ENCODE assay signal across 20 cellular contexts in genomic region chr21:42417533-42417932, GRCh38. TPM values are rescaled to one million over a fixed set of nuclear protein-coding genes. Genes with fewer than 3 reads are reported as not detected.
DNase-seq lines count a peak whose midpoint lies in the region; ATAC-seq and TF ChIP-seq lines count a peak whose summit lies in the region.
"Had no signal": no experiment of that assay in that cellular context is flagged by ENCODE, and none has a peak within 500 bp of the region (broad histone marks: within the 10 kb centered on the region; RNA-seq: fewer than 3 reads in every experiment).

No MANE protein-coding gene starts in this region.

- no peak for TF ChIP-seq CTCF in coronary artery (IDR thresholded peaks at IDR 0.05)

- no peak for ATAC-seq in HG03135 (IDR thresholded peaks at IDR 0.05; ENCODE audit: unreplicated experiment)
- ATAC-seq: psoas muscle; SK-N-SH treated with all-trans-retinoic acid at 6 μM for 48 hours; stimulated activated naive B cell treated with anti-CD40 and anti-IgM and Interleukin-4, amounts not matched to agents 10 μg/mL and 1 μg/mL and 100 μg/mL, for 72 hours had no signal

- H3K27ac Mint-ChIP-seq in CD8-positive, alpha-beta memory T cell = peak overlapping the region in 7 of 8 donors; percentile 14 to 99 (median 90)
- peak overlapping the region; percentile 72 for H3K27ac Mint-ChIP-seq in activated CD4-positive, alpha-beta memory T cell treated with anti-CD3 and anti-CD28 coated beads, Interleukin-2, amount 10 ng/mL, durations not matched to agents 7 days and 5 days

- no peaks in the 10 kb centered on the region for H3K27me3 Mint-ChIP-seq in CD8-positive, alpha-beta memory T cell
- H3K27me3 Mint-ChIP-seq in activated CD4-positive, alpha-beta memory T cell treated with anti-CD3 and anti-CD28 coated beads, Interleukin-2, amount 10 ng/mL, durations not matched to agents 7 days and 5 days = no peaks in the 10 kb centered on the region

- peaks cover 74% of the 10 kb centered on the region for H3K36me3 ChIP-seq in CD8-positive, alpha-beta memory T cell (ENCODE audit: insufficient read depth, low read length)
- H3K36me3 ChIP-seq: BLaER1 treated with 17β-estradiol and CSF1 and Interleukin-3, amounts not matched to agents 10 nM and 100 nM; breast epithelium; transverse colon had no signal

- H3K36me3 Mint-ChIP-seq in CD8-positive, alpha-beta memory T cell = peaks cover 37 to 63% (median 51%) of the 10 kb centered on the region in 3 donors
- peaks cover 93% of the 10 kb centered on the region for H3K36me3 Mint-ChIP-seq in activated CD4-positive, alpha-beta memory T cell treated with anti-CD3 and anti-CD28 coated beads, Interleukin-2, amount 10 ng/mL, durations not matched to agents 7 days and 5 days (ENCODE audit: low read depth)

- POLR2A ChIA-PET in CD8-positive, alpha-beta memory T cell (lab: Charles Lee) = interaction anchor here (2.7 kb wide), 1 partner anchor 14 kb away, joined by 15 read pairs; the partner anchor contains the start of gene UBASH3A
- POLR2A ChIA-PET in activated CD4-positive, alpha-beta memory T cell treated with anti-CD3 and anti-CD28 coated beads, Interleukin-2, amount 10 ng/mL, durations not matched to agents 7 days and 5 days (lab: Charles Lee) = interaction anchor here (2.7 to 19.4 kb wide), 2 partner anchors 7 to 10 kb away, joined by 16 to 431 read pairs; partner anchors contain the start of gene UBASH3A

- no peaks in the 10 kb centered on the region for H3K27me3 ChIP-seq in CD8-positive, alpha-beta memory T cell (ENCODE audit: insufficient read depth, low read length, poor library complexity, severe bottlenecking)

- peak; percentile 60 for DNase-seq in activated CD4-positive, alpha-beta T cell treated with anti-CD3 and anti-CD28 coated beads for 48 hours
- DNase-seq in activated CD4-positive, alpha-beta T cell treated with anti-CD3 and anti-CD28 coated beads, Interleukin-2, amount 50 U/mL, for 1 hour = no peak
- DNase-seq in CD8-positive, alpha-beta memory T cell = peak in 2 of 5 donors; percentile 65 to 66
- DNase-seq in activated CD4-positive, alpha-beta memory T cell treated with anti-CD3 and anti-CD28 coated beads, Interleukin-2, amount 10 ng/mL, durations not matched to agents 7 days and 5 days = peak; percentile 48
- DNase-seq in coronary artery (ENCODE audit: low spot score) (peak; percentile 2), AG08395 (ENCODE audit: low spot score) (no peak), NAMALWA (ENCODE audit: low spot score) (no peak)
- DNase-seq: dorsolateral prefrontal cortex; GOT3; NCI-H187 treated with DMSO at 0.1 percent for 48 hours; NCI-H446; psoas muscle; stimulated activated naive B cell treated with anti-CD40 and anti-IgM and Interleukin-4, amounts not matched to agents 10 μg/mL and 1 μg/mL and 100 μg/mL, for 72 hours; transverse colon had no signal

- H3K27ac ChIP-seq in CD8-positive, alpha-beta memory T cell (ENCODE audit: low read depth, low read length) = no peak overlapping the region
- no peak overlapping the region for H3K27ac ChIP-seq in coronary artery
- H3K27ac ChIP-seq: BLaER1 treated with 17β-estradiol and CSF1 and Interleukin-3, amounts not matched to agents 10 nM and 100 nM; breast epithelium; dorsolateral prefrontal cortex; psoas muscle; transverse colon had no signal

- H3K4me3 Mint-ChIP-seq in CD8-positive, alpha-beta memory T cell = peak overlapping the region in 4 of 7 donors; percentile 36 to 61 (median 56)
- H3K4me3 Mint-ChIP-seq in activated CD4-positive, alpha-beta memory T cell treated with anti-CD3 and anti-CD28 coated beads, Interleukin-2, amount 10 ng/mL, durations not matched to agents 7 days and 5 days = no peak overlapping the region
- H3K4me3 Mint-ChIP-seq: stimulated activated naive B cell treated with anti-CD40 and anti-IgM and Interleukin-4, amounts not matched to agents 10 μg/mL and 1 μg/mL and 100 μg/mL, for 72 hours had no signal

- peaks cover 57 to 88% (median 74%) of the 10 kb centered on the region in 3 donors for H3K4me1 Mint-ChIP-seq in CD8-positive, alpha-beta memory T cell
- peaks cover 88% of the 10 kb centered on the region for H3K4me1 Mint-ChIP-seq in activated CD4-positive, alpha-beta memory T cell treated with anti-CD3 and anti-CD28 coated beads, Interleukin-2, amount 10 ng/mL, durations not matched to agents 7 days and 5 days

- H3K9me3 ChIP-seq in CD8-positive, alpha-beta memory T cell (ENCODE audit: low read length) = no peaks in the 10 kb centered on the region
- H3K9me3 ChIP-seq: breast epithelium, psoas muscle, transverse colon had no signal

- CTCF ChIA-PET in CD8-positive, alpha-beta memory T cell (lab: Charles Lee) = interaction anchor here (1.8 kb wide), 1 partner anchor 13 kb away, joined by 13 read pairs; the partner anchor contains the start of gene UBASH3A
- CTCF ChIA-PET in activated CD4-positive, alpha-beta memory T cell treated with anti-CD3 and anti-CD28 coated beads, Interleukin-2, amount 10 ng/mL, durations not matched to agents 7 days and 5 days (lab: Charles Lee) = interaction anchor here (0.7 to 1.7 kb wide), 3 partner anchors 8 to 416 kb away, joined by 3 to 7 read pairs (median 3); no protein-coding TSS in a partner anchor

- peaks cover 96% of the 10 kb centered on the region for H3K4me1 ChIP-seq in CD8-positive, alpha-beta memory T cell (ENCODE audit: insufficient read depth, low read length)
- H3K4me1 ChIP-seq: breast epithelium, psoas muscle had no signal

- H3K9me3 Mint-ChIP-seq in CD8-positive, alpha-beta memory T cell = no peaks in the 10 kb centered on the region
- peaks cover 11% of the 10 kb centered on the region for H3K9me3 Mint-ChIP-seq in activated CD4-positive, alpha-beta memory T cell treated with anti-CD3 and anti-CD28 coated beads, Interleukin-2, amount 10 ng/mL, durations not matched to agents 7 days and 5 days

- no peak overlapping the region for H3K4me3 ChIP-seq in CD8-positive, alpha-beta memory T cell (ENCODE audit: low read length)
- H3K4me3 ChIP-seq in coronary artery = no peak overlapping the region
- H3K4me3 ChIP-seq: BLaER1 treated with 17β-estradiol and CSF1 and Interleukin-3, amounts not matched to agents 10 nM and 100 nM; breast epithelium; dorsolateral prefrontal cortex; psoas muscle; smooth muscle cell; transverse colon had no signal

RNA-seq across cellular contexts. Expression of gene UBASH3A, which starts 13.8 kb away (rescaled TPM):
- total RNA-seq in CD8-positive, alpha-beta memory T cell = 10 to 100 TPM; 36.4 to 38.7 TPM
- 55.1 TPM for polyA plus RNA-seq in CD8-positive, alpha-beta memory T cell
- 10 to 100 TPM; 67.8 to 70.6 TPM for total RNA-seq in activated CD4-positive, alpha-beta memory T cell treated with anti-CD3 and anti-CD28 coated beads, Interleukin-2, amount 10 ng/mL, durations not matched to agents 7 days and 5 days
- total RNA-seq: A172, smooth muscle cell had no signal
- polyA plus RNA-seq: smooth muscle cell had no signal

RNA-seq across cellular contexts. Expression of gene TMPRSS3, which starts 21.7 kb away (rescaled TPM):
- total RNA-seq in CD8-positive, alpha-beta memory T cell = 10 to 100 TPM; 19.6 to 20.4 TPM
- 2.0 TPM for polyA plus RNA-seq in CD8-positive, alpha-beta memory T cell
- 10 to 100 TPM; 24.6 to 24.8 TPM for total RNA-seq in activated CD4-positive, alpha-beta memory T cell treated with anti-CD3 and anti-CD28 coated beads, Interleukin-2, amount 10 ng/mL, durations not matched to agents 7 days and 5 days
- total RNA-seq: smooth muscle cell had no signal
- polyA plus RNA-seq: psoas muscle, smooth muscle cell had no signal

RNA-seq across cellular contexts. Expression of gene TFF1, which starts 51.2 kb away (rescaled TPM):
- total RNA-seq in CD8-positive, alpha-beta memory T cell = not detected
- polyA plus RNA-seq in CD8-positive, alpha-beta memory T cell = not detected
- not detected for total RNA-seq in activated CD4-positive, alpha-beta memory T cell treated with anti-CD3 and anti-CD28 coated beads, Interleukin-2, amount 10 ng/mL, durations not matched to agents 7 days and 5 days
- total RNA-seq: A172, dorsolateral prefrontal cortex, psoas muscle had no signal

Comparison
In these comparisons a context has a peak if more than half of its experiments do, and no peak if none do; other contexts are left out.
1. DNase-seq: peak in activated CD4-positive, alpha-beta T cell treated with anti-CD3 and anti-CD28 coated beads for 48 hours (single experiment), activated CD4-positive, alpha-beta memory T cell treated with anti-CD3 and anti-CD28 coated beads, Interleukin-2, amount 10 ng/mL, durations not matched to agents 7 days and 5 days (single experiment) and coronary artery (single experiment); none in activated CD4-positive, alpha-beta T cell treated with anti-CD3 and anti-CD28 coated beads, Interleukin-2, amount 50 U/mL, for 1 hour (single experiment), AG08395 (single experiment) and NAMALWA (single experiment).